22 cellular contexts compared by ENCODE assay signal in genomic region chr15:39736646-39737550, GRCh38. TPM values are rescaled to one million over a fixed set of nuclear protein-coding genes. Genes with fewer than 3 reads are reported as not detected.
DNase-seq lines count a peak whose midpoint lies in the region; ATAC-seq and TF ChIP-seq lines count a peak whose summit lies in the region.
"Had no signal": no experiment of that assay in that cellular context is flagged by ENCODE, and none has a peak within 500 bp of the region (broad histone marks: within the 10 kb centered on the region; RNA-seq: fewer than 3 reads in every experiment).

No MANE protein-coding gene starts in this region.

- H3K36me3 ChIP-seq in Caco-2 (ENCODE audit: control insufficient read depth, insufficient read depth, low read length): no peaks in the 10 kb centered on the region

- no peaks in the 10 kb centered on the region for H3K9me3 Mint-ChIP-seq in Caco-2 (ENCODE audit: unreplicated experiment)
- H3K9me3 Mint-ChIP-seq in neural crest cell: no peaks in the 10 kb centered on the region
- no peaks in the 10 kb centered on the region for H3K9me3 Mint-ChIP-seq in effector memory CD8-positive, alpha-beta T cell
- no peaks in the 10 kb centered on the region for H3K9me3 Mint-ChIP-seq in stimulated activated effector memory CD8-positive, alpha-beta T cell treated with anti-CD3 and anti-CD28 coated beads, Interleukin-12 subunit alpha, Interleukin-12 subunit beta, amount 100 ng/mL, for 72 hours
- H3K9me3 Mint-ChIP-seq: CD8-positive, alpha-beta memory T cell; stimulated activated naive CD8-positive, alpha-beta T cell treated with anti-CD3 and anti-CD28 coated beads, Interleukin-15, amount 100 ng/mL, for 72 hours had no signal

- H3K36me3 Mint-ChIP-seq in Caco-2 (ENCODE audit: insufficient read depth, unreplicated experiment) (no peaks in the 10 kb centered on the region), neural crest cell (ENCODE audit: low read depth) (no peaks in the 10 kb centered on the region)
- no peaks in the 10 kb centered on the region for H3K36me3 Mint-ChIP-seq in effector memory CD8-positive, alpha-beta T cell (ENCODE audit: insufficient read depth)
- H3K36me3 Mint-ChIP-seq in stimulated activated effector memory CD8-positive, alpha-beta T cell treated with anti-CD3 and anti-CD28 coated beads, Interleukin-12 subunit alpha, Interleukin-12 subunit beta, amount 100 ng/mL, for 72 hours: no peaks in the 10 kb centered on the region
- H3K36me3 Mint-ChIP-seq: CD8-positive, alpha-beta memory T cell had no signal

- no peaks in the 10 kb centered on the region for H3K27me3 ChIP-seq in Caco-2 (replicated peaks; ENCODE audit: control insufficient read depth, insufficient read depth, low read length)

- intact Hi-C loops in Caco-2 (cut with micrococcal nuclease; ENCODE audit: unreplicated experiment): loop anchor here (2.0 kb wide), 1 partner anchor 16 kb away; no protein-coding TSS in a partner anchor

- peak in 1 of 2 experiments; percentile 52 for DNase-seq in Caco-2
- peak; percentile 81 for DNase-seq in NCI-H2171 (lab: John Stamatoyannopoulos, UW)
- no peak for DNase-seq in neural crest cell (ENCODE audit: low read depth, low spot score)
- no peak for DNase-seq in stimulated activated naive CD4-positive, alpha-beta T cell treated with Interleukin-2 at 50 U/mL for 16 hours (lab: John Stamatoyannopoulos, UW)
- no peak for DNase-seq in SW 1271 (lab: John Stamatoyannopoulos, UW)
- DNase-seq in effector memory CD8-positive, alpha-beta T cell: no peak
- no peak for DNase-seq in stimulated activated effector memory CD8-positive, alpha-beta T cell treated with anti-CD3 and anti-CD28 coated beads, Interleukin-12 subunit alpha, Interleukin-12 subunit beta, amount 100 ng/mL, for 72 hours (ENCODE audit: low spot score in 2 of 2)
- DNase-seq: activated CD4-positive, alpha-beta T cell treated with anti-CD3 and anti-CD28 coated beads, Interleukin-2, amount 50 U/mL, for 48 hours; activated naive CD4-positive, alpha-beta T cell treated with Interleukin-2 at 50 U/mL for 16 hours; activated T-cell treated with anti-CD3 and anti-CD28 coated beads for 4 hours; anterior cingulate cortex; CD8-positive, alpha-beta memory T cell; cerebellar nuclear complex; H7; kidney glomerular epithelial cell; mesendoderm; NCI-H1417; NCI-H226; SHP77 treated with DMSO at 0.1 percent for 48 hours; stimulated activated naive CD8-positive, alpha-beta T cell treated with anti-CD3 and anti-CD28 coated beads, Interleukin-15, amount 100 ng/mL, for 72 hours; T-helper 2 cell had no signal

- TSS peak; percentile 54 for BruUV-seq in Caco-2 (replicated peaks; lab: Mats Ljungman, UMichigan)

- no peaks in the 10 kb centered on the region for H3K9me3 ChIP-seq in Caco-2

- no peak overlapping the region for H3K4me3 ChIP-seq in Caco-2 (ENCODE audit: low read depth, low read length)

- peak; percentile 28 for ATAC-seq in esophagus mucosa
- ATAC-seq in effector memory CD8-positive, alpha-beta T cell (replicated peaks): no peak
- ATAC-seq in stimulated activated effector memory CD8-positive, alpha-beta T cell treated with anti-CD3 and anti-CD28 coated beads, Interleukin-12 subunit alpha, Interleukin-12 subunit beta, amount 100 ng/mL, for 72 hours: no peak
- ATAC-seq: stimulated activated naive CD8-positive, alpha-beta T cell treated with anti-CD3 and anti-CD28 coated beads, Interleukin-15, amount 100 ng/mL, for 72 hours had no signal

- CTCF ChIA-PET in Caco-2 (lab: Charles Lee): interaction anchor here (1.3 kb wide), 1 partner anchor 20 kb away, joined by 4 read pairs; no protein-coding TSS in a partner anchor

- peak overlapping the region; percentile 89 for H3K27ac Mint-ChIP-seq in Caco-2 (ENCODE audit: unreplicated experiment)
- peak overlapping the region; percentile 3 for H3K27ac Mint-ChIP-seq in neural crest cell (ENCODE audit: unreplicated experiment)
- H3K27ac Mint-ChIP-seq in effector memory CD8-positive, alpha-beta T cell: peak overlapping the region in 1 of 2 donors; percentile 78
- H3K27ac Mint-ChIP-seq in stimulated activated effector memory CD8-positive, alpha-beta T cell treated with anti-CD3 and anti-CD28 coated beads, Interleukin-12 subunit alpha, Interleukin-12 subunit beta, amount 100 ng/mL, for 72 hours: no peak overlapping the region
- H3K27ac Mint-ChIP-seq: CD8-positive, alpha-beta memory T cell; stimulated activated naive CD8-positive, alpha-beta T cell treated with anti-CD3 and anti-CD28 coated beads, Interleukin-15, amount 100 ng/mL, for 72 hours had no signal

- POLR2A ChIA-PET in Caco-2 (lab: Charles Lee): interaction anchor here (0.8 kb wide), 1 partner anchor 16 kb away, joined by 3 read pairs; no protein-coding TSS in a partner anchor

- H3K4me1 Mint-ChIP-seq in Caco-2 (ENCODE audit: low read depth, unreplicated experiment) (peaks cover 28% of the 10 kb centered on the region), neural crest cell (no peaks in the 10 kb centered on the region)
- H3K4me1 Mint-ChIP-seq in effector memory CD8-positive, alpha-beta T cell (ENCODE audit: low read depth in 2 of 2): no peaks in the 10 kb centered on the region
- H3K4me1 Mint-ChIP-seq in stimulated activated effector memory CD8-positive, alpha-beta T cell treated with anti-CD3 and anti-CD28 coated beads, Interleukin-12 subunit alpha, Interleukin-12 subunit beta, amount 100 ng/mL, for 72 hours: no peaks in the 10 kb centered on the region
- H3K4me1 Mint-ChIP-seq: CD8-positive, alpha-beta memory T cell; stimulated activated naive CD8-positive, alpha-beta T cell treated with anti-CD3 and anti-CD28 coated beads, Interleukin-15, amount 100 ng/mL, for 72 hours had no signal

- H3K4me1 ChIP-seq in Caco-2: peaks cover 50% of the 10 kb centered on the region

- TF ChIP-seq CTCF in Caco-2 (IDR thresholded peaks at IDR 0.05; ENCODE audit: insufficient read depth in 1 of 2, low read depth in 1 of 2, low read length in 1 of 2, severe bottlenecking in 1 of 2, unreplicated experiment in 1 of 2) (no peak), neural crest cell (conservative IDR thresholded peaks at IDR 0.05) (no peak)

- H3K27me3 Mint-ChIP-seq in Caco-2 (ENCODE audit: insufficient read depth, unreplicated experiment) (no peaks in the 10 kb centered on the region), neural crest cell (ENCODE audit: low read depth) (no peaks in the 10 kb centered on the region)
- H3K27me3 Mint-ChIP-seq in effector memory CD8-positive, alpha-beta T cell: no peaks in the 10 kb centered on the region
- H3K27me3 Mint-ChIP-seq: stimulated activated naive CD8-positive, alpha-beta T cell treated with anti-CD3 and anti-CD28 coated beads, Interleukin-15, amount 100 ng/mL, for 72 hours had no signal

- H3K4me3 Mint-ChIP-seq in Caco-2 (ENCODE audit: unreplicated experiment) (peak overlapping the region; percentile 10), neural crest cell (no peak overlapping the region)
- no peak overlapping the region for H3K4me3 Mint-ChIP-seq in effector memory CD8-positive, alpha-beta T cell
- H3K4me3 Mint-ChIP-seq in stimulated activated effector memory CD8-positive, alpha-beta T cell treated with anti-CD3 and anti-CD28 coated beads, Interleukin-12 subunit alpha, Interleukin-12 subunit beta, amount 100 ng/mL, for 72 hours: no peak overlapping the region
- H3K4me3 Mint-ChIP-seq: CD8-positive, alpha-beta memory T cell; stimulated activated naive CD8-positive, alpha-beta T cell treated with anti-CD3 and anti-CD28 coated beads, Interleukin-15, amount 100 ng/mL, for 72 hours had no signal

RNA-seq across cellular contexts. Expression of gene FSIP1, which starts 45.7 kb away (rescaled TPM):
- total RNA-seq in Caco-2 (2022) (1.3 and 2.1 TPM in 2 replicates), esophagus mucosa (0.28 TPM), neural crest cell (6.8 and 8.1 TPM in 2 replicates)
